ENCODE assay signal across 20 cellular contexts in genomic region chr2:20361903-20362302, GRCh38.
"Had no signal": no experiment of that assay in that cellular context is flagged by ENCODE, and none has a peak within 500 bp of the region (broad histone marks: within the 10 kb centered on the region; RNA-seq: fewer than 3 reads in every experiment).

No MANE protein-coding gene starts in this region.

- H3K27me3 Mint-ChIP-seq: activated B cell treated with CpG ODN at 0.5 μM for 24 hours; activated CD4-positive, alpha-beta memory T cell treated with anti-CD3 and anti-CD28 coated beads, Interleukin-2, amount 10 ng/mL, durations not matched to agents 7 days and 5 days; activated CD8-positive, alpha-beta memory T cell treated with anti-CD3 and anti-CD28 coated beads, Interleukin-2, amount 10 ng/mL, durations not matched to agents 7 days and 5 days had no signal

- H3K27ac ChIP-seq: colonic mucosa, lower lobe of right lung, prostate gland, right atrium auricular region, tibial artery had no signal

- H3K4me3 ChIP-seq: colonic mucosa, lower lobe of right lung, prostate gland, right atrium auricular region, tibial artery had no signal

- H3K9me3 Mint-ChIP-seq: activated B cell treated with CpG ODN at 0.5 μM for 24 hours; naive thymus-derived CD8-positive, alpha-beta T cell had no signal

- H3K4me3 Mint-ChIP-seq: activated B cell treated with CpG ODN at 0.5 μM for 24 hours; activated CD4-positive, alpha-beta memory T cell treated with anti-CD3 and anti-CD28 coated beads, Interleukin-2, amount 10 ng/mL, durations not matched to agents 7 days and 5 days; activated CD8-positive, alpha-beta memory T cell treated with anti-CD3 and anti-CD28 coated beads, Interleukin-2, amount 10 ng/mL, durations not matched to agents 7 days and 5 days; brain; naive thymus-derived CD8-positive, alpha-beta T cell had no signal

- ATAC-seq: activated CD8-positive, alpha-beta memory T cell treated with anti-CD3 and anti-CD28 coated beads, Interleukin-2, amount 10 ng/mL, durations not matched to agents 7 days and 5 days; left colon; lower lobe of right lung; naive thymus-derived CD8-positive, alpha-beta T cell; stimulated activated naive CD8-positive, alpha-beta T cell treated with anti-CD3 and anti-CD28 coated beads, Interleukin-15, Interleukin-2, amounts not matched to agents 100 U/mL and 50 U/mL, for 24 hours had no signal

- H3K36me3 Mint-ChIP-seq: brain; naive thymus-derived CD8-positive, alpha-beta T cell had no signal

- DNase-seq: activated B cell treated with CpG ODN at 0.5 μM for 24 hours; activated CD4-positive, alpha-beta memory T cell treated with anti-CD3 and anti-CD28 coated beads, Interleukin-2, amount 10 ng/mL, durations not matched to agents 7 days and 5 days; activated CD4-positive, alpha-beta T cell treated with anti-CD3 and anti-CD28 coated beads for 48 hours; activated CD8-positive, alpha-beta memory T cell treated with anti-CD3 and anti-CD28 coated beads, Interleukin-2, amount 10 ng/mL, durations not matched to agents 7 days and 5 days; activated naive CD4-positive, alpha-beta T cell; central memory CD4-positive, alpha-beta T cell; colonic mucosa; effector CD4-positive, alpha-beta T cell; hippocampal formation; left colon; lower lobe of right lung; naive thymus-derived CD8-positive, alpha-beta T cell; stimulated activated naive CD8-positive, alpha-beta T cell treated with anti-CD3 and anti-CD28 coated beads, Interleukin-15, Interleukin-2, amounts not matched to agents 100 U/mL and 50 U/mL, for 24 hours; substantia nigra; tibial artery had no signal

- H3K4me1 ChIP-seq: colonic mucosa, prostate gland, right atrium auricular region, tibial artery had no signal

- H3K27ac Mint-ChIP-seq: activated B cell treated with CpG ODN at 0.5 μM for 24 hours; activated CD4-positive, alpha-beta memory T cell treated with anti-CD3 and anti-CD28 coated beads, Interleukin-2, amount 10 ng/mL, durations not matched to agents 7 days and 5 days; activated CD8-positive, alpha-beta memory T cell treated with anti-CD3 and anti-CD28 coated beads, Interleukin-2, amount 10 ng/mL, durations not matched to agents 7 days and 5 days; naive thymus-derived CD8-positive, alpha-beta T cell had no signal

- H3K27me3 ChIP-seq: colonic mucosa, right atrium auricular region, tibial artery had no signal

- H3K9me3 ChIP-seq: colonic mucosa, lower lobe of right lung, prostate gland, right atrium auricular region, tibial artery had no signal

- FAIRE-seq: islet of Langerhans, urothelium cell line had no signal

- H3K36me3 ChIP-seq: colonic mucosa, lower lobe of right lung, prostate gland, right atrium auricular region, tibial artery had no signal
